8 cellular contexts compared by ENCODE assay signal in the genomic region with DNA sequence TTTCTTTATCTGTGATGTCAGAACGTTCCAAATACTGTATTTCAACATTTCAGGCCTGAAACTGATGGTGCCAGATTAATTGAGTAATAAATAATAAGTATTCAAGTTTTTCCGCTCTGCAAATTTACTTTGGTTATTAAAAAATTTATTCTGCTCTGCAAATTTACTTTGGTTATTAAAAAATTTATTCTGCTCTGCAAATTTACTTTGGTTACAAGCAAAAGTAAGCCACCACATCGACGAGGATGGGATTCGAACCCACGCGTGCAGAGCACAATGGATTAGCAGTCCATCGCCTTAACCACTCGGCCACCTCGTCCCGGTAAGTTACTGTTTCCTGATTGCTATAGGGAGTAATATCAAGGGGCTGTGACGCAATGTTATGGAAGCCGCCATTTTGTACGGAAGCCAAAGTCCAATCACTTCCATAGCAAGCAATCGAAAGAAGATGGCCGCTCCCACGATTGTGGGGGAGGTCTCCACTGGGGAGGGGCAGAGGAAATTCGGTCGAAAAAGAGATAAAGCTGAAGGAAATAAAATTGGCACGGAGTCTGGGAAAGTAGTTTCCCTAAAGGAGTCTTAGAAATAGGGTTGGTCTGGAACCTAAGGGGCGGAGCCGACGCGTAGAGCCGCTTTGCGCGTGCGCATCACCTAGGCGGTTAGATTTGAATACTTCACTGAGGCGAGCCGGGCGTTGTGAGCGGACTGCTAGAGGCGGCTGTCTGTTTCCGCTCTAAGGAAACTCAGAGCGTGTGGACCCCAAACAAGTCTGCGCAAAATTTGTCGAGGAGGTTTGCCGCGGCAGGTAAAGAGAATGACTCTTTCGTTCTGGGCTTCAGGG. TPM values are rescaled to one million over a fixed set of nuclear protein-coding genes. Genes with fewer than 3 reads are reported as not detected.
DNase-seq lines count a peak whose midpoint lies in the region; ATAC-seq and TF ChIP-seq lines count a peak whose summit lies in the region.

Gene KNL1 (plus strand): TSS at position 662 of the 841 bp plus-strand sequence. CDS start 8,683 bp downstream, outside the sequence.

- no peaks in the 10 kb centered on the region for H3K27me3 ChIP-seq in BE2C

- DNase-seq in BE2C (peak; percentile 91), GM19240 (ENCODE audit: insufficient read length, low spot score) (peak; percentile 59), NCI-H526 (lab: John Stamatoyannopoulos, UW) (peak; percentile 96), kidney glomerular epithelial cell (lab: John Stamatoyannopoulos, UW) (peak; percentile 99)
- peak; percentile 85 to 86 for DNase-seq in activated CD4-positive, alpha-beta T cell treated with anti-CD3 and anti-CD28 coated beads for 4 hours
- peak; percentile 81 to 84 for DNase-seq in stimulated activated CD4-positive, alpha-beta T cell treated with anti-CD3 and anti-CD28 coated beads, Interleukin-15, amount 100 ng/mL, for 48 hours (ENCODE audit: low read depth in 2 of 2)

- H3K4me1 ChIP-seq in BE2C = peaks cover 3% of the 10 kb centered on the region; the same call in 1 of the 2 replicates

- no peaks in the 10 kb centered on the region for H3K9me3 ChIP-seq in BE2C

- H3K36me3 ChIP-seq in BE2C = no peaks in the 10 kb centered on the region

- TF ChIP-seq CTCF in BE2C (IDR thresholded peaks at IDR 0.05; ENCODE audit: low read depth, low read length) = no peak

- peak within 1 kb of the TSS; percentile 92 for H3K27ac ChIP-seq in cingulate gyrus (ENCODE audit: low read depth, low read length)

- peak within 1 kb of the TSS; percentile 80 for H3K4me3 ChIP-seq in BE2C (ENCODE audit: low read depth, low read length)

- ATAC-seq in HG03460 (IDR thresholded peaks at IDR 0.05; ENCODE audit: unreplicated experiment) = peak; percentile 68

RNA-seq across cellular contexts. Expression of gene KNL1, which starts in this region (rescaled TPM):
- 3.6 TPM for polyA plus RNA-seq in BE2C (2012; ENCODE audit: insufficient read depth, insufficient read length, low read depth)

Comparison
In these comparisons a context has a peak if more than half of its experiments do, and no peak if none do; other contexts are left out.
1. Peak in every context shown above with its lines: DNase-seq, ATAC-seq, H3K4me3 ChIP-seq and H3K27ac ChIP-seq.